Comparison of ENCODE assay signal across 8 cellular contexts in genomic region chr15:63505842-63506222, GRCh38.
DNase-seq lines count a peak whose midpoint lies in the region; ATAC-seq and TF ChIP-seq lines count a peak whose summit lies in the region.

No MANE protein-coding gene starts in this region.

- H3K27ac ChIP-seq in DOHH2 (ENCODE audit: low read depth, low read length) (peak overlapping the region; percentile 67), epithelial cell of prostate (peak overlapping the region; percentile 99), parathyroid adenoma (peak overlapping the region; percentile 43)

- ATAC-seq in GM18517 (IDR thresholded peaks at IDR 0.05; ENCODE audit: unreplicated experiment): no peak
- ATAC-seq in HG02759 (IDR thresholded peaks at IDR 0.05; ENCODE audit: unreplicated experiment): no peak

- H4K20me1 ChIP-seq in DOHH2 (ENCODE audit: control insufficient read depth, insufficient read depth, low read depth, low read length): peaks cover 34% of the 10 kb centered on the region

- peak overlapping the region; percentile 91 for H3K4me2 ChIP-seq in DOHH2 (ENCODE audit: low read length)
- H3K4me2 ChIP-seq in parathyroid adenoma (ENCODE audit: low read length): peak overlapping the region; percentile 69

- no peak overlapping the region for H2AFZ ChIP-seq in parathyroid adenoma

- H3K4me3 ChIP-seq in DOHH2 (ENCODE audit: low read length) (peak overlapping the region; percentile 83), parathyroid adenoma (ENCODE audit: low read depth, low read length) (peak overlapping the region; percentile 77)

- H3K9me3 ChIP-seq in DOHH2 (ENCODE audit: control insufficient read depth, insufficient read depth, low read length): no peaks in the 10 kb centered on the region
- H3K9me3 ChIP-seq in parathyroid adenoma (ENCODE audit: control insufficient read depth, low read length): no peaks in the 10 kb centered on the region

- H3F3A ChIP-seq in DOHH2 (ENCODE audit: control insufficient read depth, insufficient read depth): peaks cover 20% of the 10 kb centered on the region

- peaks cover 83% of the 10 kb centered on the region for H3K4me1 ChIP-seq in DOHH2 (ENCODE audit: control insufficient read depth, low read length)
- H3K4me1 ChIP-seq in parathyroid adenoma: peaks cover 3% of the 10 kb centered on the region

- no peaks in the 10 kb centered on the region for H3K9me2 ChIP-seq in DOHH2 (replicated peaks; ENCODE audit: control insufficient read depth, low read length)

- DNase-seq in RPMI8226: peak; percentile 10
- no peak for DNase-seq in epithelial cell of prostate (ENCODE audit: low read depth, low spot score)
- DNase-seq in NCI-H69 (lab: John Stamatoyannopoulos, UW): no peak
- DNase-seq in NCI-H187 treated with DMSO at 0.1 percent for 48 hours (lab: John Stamatoyannopoulos, UW): no peak

- H3K27me3 ChIP-seq in DOHH2 (ENCODE audit: control insufficient read depth, low read length) (no peaks in the 10 kb centered on the region; the same call in 1 of the 2 replicates), parathyroid adenoma (ENCODE audit: control insufficient read depth, insufficient read depth, low read length) (no peaks in the 10 kb centered on the region)

- H3K36me3 ChIP-seq in DOHH2 (ENCODE audit: control insufficient read depth, low read length): peaks cover 17% of the 10 kb centered on the region; the same call in 1 of the 2 replicates
- H3K36me3 ChIP-seq in parathyroid adenoma (ENCODE audit: control insufficient read depth, insufficient read depth, low read length): no peaks in the 10 kb centered on the region

- no peak overlapping the region for H3K9ac ChIP-seq in parathyroid adenoma

- H3K79me2 ChIP-seq in DOHH2 (ENCODE audit: control insufficient read depth, low read length): peaks cover 77% of the 10 kb centered on the region
- peaks cover 5% of the 10 kb centered on the region for H3K79me2 ChIP-seq in parathyroid adenoma

- no peak for TF ChIP-seq CTCF in DOHH2 (IDR thresholded peaks at IDR 0.05; ENCODE audit: low read depth, low read length, poor library complexity, severe bottlenecking)
- no peak for TF ChIP-seq CTCF in parathyroid adenoma (IDR thresholded peaks at IDR 0.05)

Comparison
In these comparisons a context has a peak if more than half of its experiments do, and no peak if none do; other contexts are left out.
1. H3K27ac ChIP-seq: peak in every context shown above with its lines; median percentile 99 in epithelial cell of prostate; 67 in DOHH2; 43 in parathyroid adenoma.